In the genomic region with DNA sequence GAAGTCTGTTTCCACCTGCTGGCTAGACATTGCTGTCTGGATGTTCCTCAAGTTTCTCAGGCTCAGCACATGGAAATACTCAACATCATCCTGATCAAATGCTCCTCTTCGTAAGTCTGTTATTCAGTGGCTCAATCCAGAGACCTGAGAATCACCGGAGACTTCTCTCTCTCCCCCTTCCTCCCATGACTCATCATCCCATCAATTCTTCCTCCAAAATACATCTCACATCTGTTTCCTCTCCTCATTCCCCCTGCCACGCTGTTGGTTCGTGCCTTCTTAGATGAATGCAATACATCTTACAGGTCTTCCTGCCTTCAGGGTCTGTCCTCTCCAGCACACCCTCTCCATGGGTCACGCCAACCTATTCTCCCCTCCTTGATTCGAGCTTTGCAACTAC, we compare ENCODE assay signal across 19 cellular contexts. TPM values are rescaled to one million over a fixed set of nuclear protein-coding genes. Genes with fewer than 3 reads are reported as not detected.
"Had no signal": no experiment of that assay in that cellular context is flagged by ENCODE, and none has a peak within 500 bp of the region (broad histone marks: within the 10 kb centered on the region; RNA-seq: fewer than 3 reads in every experiment).

No MANE protein-coding gene starts in this region.

- H3K9me3 Mint-ChIP-seq: activated T-cell treated with anti-CD3 and anti-CD28 coated beads, Interleukin-2, amount 50 U/mL, for 72 hours; natural killer cell treated with Interleukin-12 subunit alpha and Interleukin-12 subunit beta and Interleukin-15 and Interleukin-18, amount 100 ng/mL, for 72 hours had no signal

- H3K36me3 ChIP-seq: breast epithelium, tibial artery, WERI-Rb-1 had no signal

- H3K4me3 ChIP-seq: coronary artery had no signal

- H3K36me3 Mint-ChIP-seq: natural killer cell treated with Interleukin-12 subunit alpha and Interleukin-12 subunit beta and Interleukin-15 and Interleukin-18, amount 100 ng/mL, for 72 hours had no signal

- H3K9me3 ChIP-seq: breast epithelium, tibial artery had no signal

- H3K27ac ChIP-seq: breast epithelium, coronary artery, tibial artery, WERI-Rb-1 had no signal

- DNase-seq: activated CD4-positive, alpha-beta T cell treated with anti-CD3 and anti-CD28 coated beads for 1 hour; activated CD4-positive, alpha-beta T cell treated with anti-CD3 and anti-CD28 coated beads, Interleukin-2, amount 50 U/mL, for 4 hours; activated effector memory CD4-positive, alpha-beta T cell treated with anti-CD3 and anti-CD28 coated beads, Interleukin-2, amount 50 U/mL, for 16 hours; activated naive CD4-positive, alpha-beta T cell treated with anti-CD3 and anti-CD28 coated beads, Interleukin-2, amount 50 U/mL, for 16 hours; activated T-cell treated with anti-CD3 and anti-CD28 coated beads, Interleukin-2, amount 50 U/mL, for 72 hours; stimulated activated naive CD4-positive, alpha-beta T cell; tibial artery; WERI-Rb-1 had no signal

- H3K4me3 Mint-ChIP-seq: activated T-cell treated with anti-CD3 and anti-CD28 coated beads, Interleukin-2, amount 50 U/mL, for 72 hours; natural killer cell treated with Interleukin-12 subunit alpha and Interleukin-12 subunit beta and Interleukin-15 and Interleukin-18, amount 100 ng/mL, for 72 hours had no signal

- H3K27ac Mint-ChIP-seq: activated T-cell treated with anti-CD3 and anti-CD28 coated beads, Interleukin-2, amount 50 U/mL, for 72 hours; natural killer cell treated with Interleukin-12 subunit alpha and Interleukin-12 subunit beta and Interleukin-15 and Interleukin-18, amount 100 ng/mL, for 72 hours had no signal

- H3K27me3 ChIP-seq: breast epithelium, tibial artery had no signal

- H3K4me1 ChIP-seq: breast epithelium had no signal

- ATAC-seq: activated T-cell treated with anti-CD3 and anti-CD28 coated beads, Interleukin-2, amount 50 U/mL, for 72 hours; natural killer cell treated with Interleukin-12 subunit alpha and Interleukin-12 subunit beta and Interleukin-15 and Interleukin-18, amount 100 ng/mL, for 72 hours had no signal

RNA-seq across cellular contexts. Expression of a gene that starts 7.4 kb away (rescaled TPM):
- total RNA-seq: activated CD8-positive, alpha-beta memory T cell treated with anti-CD3 and anti-CD28 coated beads for 36 hours; activated T-cell treated with anti-CD3 and anti-CD28 coated beads, Interleukin-2, amount 50 U/mL, for 72 hours; astrocyte; liver; mesenteric fat pad; natural killer cell treated with Interleukin-12 subunit alpha and Interleukin-12 subunit beta and Interleukin-15 and Interleukin-18, amount 100 ng/mL, for 72 hours; renal cortical epithelial cell; T-helper 2 cell treated with Interferon-gamma antibody and Interleukin-4, amounts not matched to agents 100 ng/mL and 5 ng/mL, for 36 hours had no signal
- polyA plus RNA-seq: adipose tissue, esophagus, liver had no signal
